Comparison of ENCODE assay signal across 36 cellular contexts in genomic region chrX:6238576-6238975, GRCh38. TPM values are rescaled to one million over a fixed set of nuclear protein-coding genes. Genes with fewer than 3 reads are reported as not detected.
DNase-seq lines count a peak whose midpoint lies in the region; FAIRE-seq and TF ChIP-seq lines count a peak whose summit lies in the region.
"Had no signal": no experiment of that assay in that cellular context is flagged by ENCODE, and none has a peak within 500 bp of the region (broad histone marks: within the 10 kb centered on the region; RNA-seq: fewer than 3 reads in every experiment).

No MANE protein-coding gene starts in this region.

- no peaks in the 10 kb centered on the region for H3K9me3 Mint-ChIP-seq in astrocyte (ENCODE audit: unreplicated experiment)
- H3K9me3 Mint-ChIP-seq: CD4-positive, alpha-beta T cell had no signal

- H3K27ac Mint-ChIP-seq in astrocyte (ENCODE audit: unreplicated experiment) = no peak overlapping the region
- H3K27ac Mint-ChIP-seq: B cell; CD14-positive monocyte; CD4-positive, alpha-beta memory T cell; CD4-positive, alpha-beta T cell; CD4-positive, CD25-positive, alpha-beta regulatory T cell; CD8-positive, alpha-beta memory T cell; CD8-positive, alpha-beta T cell had no signal

- H3K27me3 Mint-ChIP-seq in astrocyte (ENCODE audit: low read depth, unreplicated experiment) = no peaks in the 10 kb centered on the region
- H3K27me3 Mint-ChIP-seq: B cell; CD4-positive, alpha-beta memory T cell; CD4-positive, alpha-beta T cell; CD4-positive, CD25-positive, alpha-beta regulatory T cell; CD8-positive, alpha-beta memory T cell had no signal

- no peaks in the 10 kb centered on the region for H3K79me2 ChIP-seq in astrocyte (ENCODE audit: insufficient read depth, low read length)

- no peaks in the 10 kb centered on the region for H3K36me3 Mint-ChIP-seq in astrocyte (ENCODE audit: low read depth, unreplicated experiment)
- H3K36me3 Mint-ChIP-seq: CD14-positive monocyte; CD4-positive, alpha-beta memory T cell; CD4-positive, CD25-positive, alpha-beta regulatory T cell; CD8-positive, alpha-beta memory T cell; CD8-positive, alpha-beta T cell had no signal

- no peak overlapping the region for H3K4me3 Mint-ChIP-seq in astrocyte (ENCODE audit: unreplicated experiment)
- H3K4me3 Mint-ChIP-seq: B cell; CD14-positive monocyte; CD4-positive, alpha-beta memory T cell; CD4-positive, alpha-beta T cell; CD4-positive, CD25-positive, alpha-beta regulatory T cell; CD8-positive, alpha-beta memory T cell; CD8-positive, alpha-beta T cell had no signal

- no peak overlapping the region for H3K27ac ChIP-seq in astrocyte (ENCODE audit: low read depth, low read length)
- H3K27ac ChIP-seq in spleen = no peak overlapping the region
- H3K27ac ChIP-seq: 22Rv1; A549; BLaER1; BLaER1 treated with 17β-estradiol and CSF1 and Interleukin-3, amounts not matched to agents 10 nM and 100 nM; C4-2B had no signal

- H3K4me1 ChIP-seq in astrocyte (ENCODE audit: insufficient read depth, low read length) (no peaks in the 10 kb centered on the region), spleen (no peaks in the 10 kb centered on the region)
- H3K4me1 ChIP-seq: A549; BE2C; BLaER1; BLaER1 treated with 17β-estradiol and CSF1 and Interleukin-3, amounts not matched to agents 10 nM and 100 nM; Caco-2 had no signal

- H3K27me3 ChIP-seq in astrocyte (ENCODE audit: insufficient read depth, low read length) (no peaks in the 10 kb centered on the region), spleen (replicated peaks in 1 of 7) (no peaks in the 10 kb centered on the region)
- H3K27me3 ChIP-seq: BE2C; BLaER1; BLaER1 treated with 17β-estradiol and CSF1 and Interleukin-3, amounts not matched to agents 10 nM and 100 nM had no signal

- no peak overlapping the region for H3K4me3 ChIP-seq in astrocyte (ENCODE audit: insufficient read depth, low read depth, low read length)
- no peak overlapping the region for H3K4me3 ChIP-seq in astrocyte of the spinal cord (ENCODE audit: low read depth, low read length)
- no peak overlapping the region for H3K4me3 ChIP-seq in spleen
- H3K4me3 ChIP-seq: A549; BLaER1; BLaER1 treated with 17β-estradiol and CSF1 and Interleukin-3, amounts not matched to agents 10 nM and 100 nM had no signal

- H2AFZ ChIP-seq in astrocyte (ENCODE audit: low read depth, low read length) = no peak overlapping the region

- no peaks in the 10 kb centered on the region for H3K9me3 ChIP-seq in astrocyte (ENCODE audit: insufficient read depth, low read depth, low read length)
- peaks cover 0 to 8% (median 3%) of the 10 kb centered on the region in 8 donors for H3K9me3 ChIP-seq in spleen
- H3K9me3 ChIP-seq: A549, BE2C, BLaER1, Caco-2 had no signal

- no peaks in the 10 kb centered on the region for H3K4me1 Mint-ChIP-seq in astrocyte (ENCODE audit: low read depth, unreplicated experiment)
- H3K4me1 Mint-ChIP-seq: B cell; CD14-positive monocyte; CD4-positive, alpha-beta memory T cell; CD4-positive, CD25-positive, alpha-beta regulatory T cell; CD8-positive, alpha-beta memory T cell had no signal

- no peak for FAIRE-seq in astrocyte (lab: Jason Lieb, UNC)
- FAIRE-seq: A204.1, D721Med had no signal

- no peaks in the 10 kb centered on the region for H4K20me1 ChIP-seq in astrocyte (ENCODE audit: insufficient read depth, low read length)
- H4K20me1 ChIP-seq: BLaER1; BLaER1 treated with 17β-estradiol and CSF1 and Interleukin-3, amounts not matched to agents 10 nM and 100 nM had no signal

- in situ Hi-C loops in astrocyte of the spinal cord (cut with HindIII; ENCODE audit: low sequenced_read_pairs) = no loop called here

- no peak overlapping the region for H3K4me2 ChIP-seq in astrocyte (ENCODE audit: low read length)
- H3K4me2 ChIP-seq: A549; BLaER1; BLaER1 treated with 17β-estradiol and CSF1 and Interleukin-3, amounts not matched to agents 10 nM and 100 nM had no signal

- no peak for TF ChIP-seq CTCF in astrocyte (IDR thresholded peaks at IDR 0.05; ENCODE audit: insufficient read depth, low read depth, low read length)
- TF ChIP-seq CTCF in astrocyte of the spinal cord (IDR thresholded peaks at IDR 0.05; ENCODE audit: low read depth, low read length) = no peak
- no peak for TF ChIP-seq CTCF in spleen (IDR thresholded peaks at IDR 0.05 in 8 of 11, conservative IDR thresholded peaks at IDR 0.05 in 3 of 11)

- TF ChIP-seq POLR2A in spleen (IDR thresholded peaks at IDR 0.05) = no peak

- H3K36me3 ChIP-seq in astrocyte (ENCODE audit: insufficient read depth, low read length) = no peaks in the 10 kb centered on the region
- no peaks in the 10 kb centered on the region for H3K36me3 ChIP-seq in spleen
- H3K36me3 ChIP-seq: BE2C; BLaER1; BLaER1 treated with 17β-estradiol and CSF1 and Interleukin-3, amounts not matched to agents 10 nM and 100 nM had no signal

- WGBS in spleen, 5 donors = 87 to 93% (median 91%) methylated on average over 3 of the region's 3 CpGs

- no peak overlapping the region for H3K9ac ChIP-seq in astrocyte (ENCODE audit: low read length)
- H3K9ac ChIP-seq: BLaER1; BLaER1 treated with 17β-estradiol and CSF1 and Interleukin-3, amounts not matched to agents 10 nM and 100 nM had no signal

- peak; percentile 74 for DNase-seq in astrocyte (ENCODE audit: low read depth)
- DNase-seq in astrocyte of the hippocampus (ENCODE audit: low read depth, low spot score) = peak; percentile 3
- peak; percentile 15 for DNase-seq in astrocyte of the spinal cord (ENCODE audit: low read depth, low spot score)
- no peak for DNase-seq in foreskin melanocyte
- DNase-seq in dermis blood vessel endothelial cell = no peak
- DNase-seq in spleen = no peak
- DNase-seq: 8988T; ACHN; AML-193; BE2C; C1 segment of cervical spinal cord; Caco-2; Calu3; CD4-positive, alpha-beta memory T cell; CD4-positive, alpha-beta T cell; CD4-positive, CD25-positive, alpha-beta regulatory T cell; CD8-positive, alpha-beta memory T cell; CD8-positive, alpha-beta T cell; COR-L47; DMS 273 treated with DMSO at 0.1 percent for 48 hours; DMS153; DMS53; DMS79; DMS79 treated with DMSO at 0.1 percent for 48 hours; DND-41; EL had no signal

- intact Hi-C loops in spleen (cut with DNase I; ENCODE audit: low total_unique reads) = no loop called here

RNA-seq across cellular contexts. Expression of gene NLGN4X, which starts 9.9 kb away (rescaled TPM):
- total RNA-seq in astrocyte (11.3 and 11.5 TPM in 2 replicates), dermis blood vessel endothelial cell (0.34 and 0.98 TPM in 2 replicates), spleen (10 to 100 TPM in 2 of 7 donors, 1 to 10 TPM in 5; 3.8 to 16.1 (median 8.8) TPM)
- polyA plus RNA-seq in spleen = 1 to 10 TPM in 2 of 3 donors, under 1 TPM in 1; 0.68 to 2.6 (median 1.7) TPM
- total RNA-seq: Caco-2; Calu3; CD4-positive, alpha-beta memory T cell; CD4-positive, CD25-positive, alpha-beta regulatory T cell; CD8-positive, alpha-beta memory T cell; CD8-positive, alpha-beta T cell had no signal
- polyA plus RNA-seq: AG04450; CD14-positive monocyte; CD4-positive, CD25-positive, alpha-beta regulatory T cell had no signal

Comparison
In these comparisons a context has a peak if more than half of its experiments do, and no peak if none do; other contexts are left out.
1. DNase-seq: peak in astrocyte (single experiment), astrocyte of the hippocampus (single experiment) and astrocyte of the spinal cord (single experiment); none in foreskin melanocyte (single experiment), dermis blood vessel endothelial cell (single experiment) and spleen (single experiment).